ENCODE assay signal across 15 cellular contexts in genomic region chr22:49735411-49736311, GRCh38.
DNase-seq lines count a peak whose midpoint lies in the region; ATAC-seq and TF ChIP-seq lines count a peak whose summit lies in the region.
"Had no signal": no experiment of that assay in that cellular context is flagged by ENCODE, and none has a peak within 500 bp of the region (broad histone marks: within the 10 kb centered on the region; RNA-seq: fewer than 3 reads in every experiment).

No MANE protein-coding gene starts in this region.

- no peaks in the 10 kb centered on the region for H3K9me2 ChIP-seq in PC-3 (replicated peaks; ENCODE audit: low read length)

- peaks cover 0 to 8% of the 10 kb centered on the region in 2 donors for H3K36me3 Mint-ChIP-seq in activated naive CD4-positive, alpha-beta T cell treated with anti-CD3 and anti-CD28 coated beads, Interleukin-2, amount 50 U/mL, for 72 hours
- H3K36me3 Mint-ChIP-seq in endothelial cell (ENCODE audit: low read depth, unreplicated experiment), result peaks cover 5% of the 10 kb centered on the region
- H3K36me3 Mint-ChIP-seq: activated naive CD8-positive, alpha-beta T cell treated with anti-CD3 and anti-CD28 coated beads for 36 hours; CD14-positive monocyte had no signal

- BruUV-seq in PC-3 (replicated peaks; lab: Mats Ljungman, UMichigan), result no TSS peak

- peaks cover 47% of the 10 kb centered on the region for H3K27me3 ChIP-seq in PC-3 (ENCODE audit: low read length)
- H3K27me3 ChIP-seq in WERI-Rb-1 (ENCODE audit: insufficient read depth, low read depth, severe bottlenecking), result no peaks in the 10 kb centered on the region

- H3K4me3 ChIP-seq in PC-3 (ENCODE audit: low read length), result no peak overlapping the region
- H3K4me3 ChIP-seq in WERI-Rb-1 (ENCODE audit: low read depth, low read length), result no peak overlapping the region
- H3K4me3 ChIP-seq: spleen had no signal

- peaks cover 4% of the 10 kb centered on the region for H3K27me3 Mint-ChIP-seq in endothelial cell (ENCODE audit: unreplicated experiment)

- DNase-seq in activated naive CD4-positive, alpha-beta T cell treated with anti-CD3 and anti-CD28 coated beads, Interleukin-2, amount 50 U/mL, for 72 hours (ENCODE audit: low spot score in 2 of 2), result peak; percentile 20 to 49
- DNase-seq in activated naive CD4-positive, alpha-beta T cell treated with Interleukin-2 at 50 U/mL for 16 hours, result no peak
- DNase-seq in PC-3 (peak; percentile 30), endothelial cell (ENCODE audit: low spot score) (peak; percentile 54), WERI-Rb-1 (no peak), NK-92 (lab: John Stamatoyannopoulos, UW; ENCODE audit: unreplicated experiment) (no peak)
- DNase-seq: activated naive CD8-positive, alpha-beta T cell treated with anti-CD3 and anti-CD28 coated beads for 36 hours; naive B cell; NCI-H226; spleen; stimulated activated naive CD4-positive, alpha-beta T cell treated with Interleukin-2 at 50 U/mL for 16 hours had no signal

- intact Hi-C loops in PC-3 (cut with micrococcal nuclease), result no loop called here

- no peak for TF ChIP-seq CTCF in PC-3 (conservative IDR thresholded peaks at IDR 0.05; ENCODE audit: low read depth, low read length)
- TF ChIP-seq CTCF in endothelial cell (IDR thresholded peaks at IDR 0.05; ENCODE audit: unreplicated experiment), result no peak
- no peak for TF ChIP-seq CTCF in WERI-Rb-1 (IDR thresholded peaks at IDR 0.05; ENCODE audit: low read depth, low read length)

- no peaks in the 10 kb centered on the region for H3K79me2 ChIP-seq in PC-3 (ENCODE audit: low read length)

- no peak overlapping the region for H3K27ac ChIP-seq in PC-3 (ENCODE audit: low read length)
- peak overlapping the region; percentile 13 for H3K27ac ChIP-seq in temporal lobe (ENCODE audit: low read depth, low read length)
- H3K27ac ChIP-seq in WERI-Rb-1, result no peak overlapping the region
- H3K27ac ChIP-seq: spleen had no signal

- H3K36me3 ChIP-seq in PC-3 (ENCODE audit: low read depth, low read length), result no peaks in the 10 kb centered on the region
- H3K36me3 ChIP-seq in WERI-Rb-1, result no peaks in the 10 kb centered on the region
- H3K36me3 ChIP-seq: spleen had no signal

- H3F3A ChIP-seq in PC-3 (ENCODE audit: low read length, unreplicated experiment), result no peaks in the 10 kb centered on the region

- no peaks in the 10 kb centered on the region for H3K4me1 Mint-ChIP-seq in endothelial cell (ENCODE audit: unreplicated experiment)
- H3K4me1 Mint-ChIP-seq: CD14-positive monocyte had no signal

- H3K4me3 Mint-ChIP-seq in endothelial cell (ENCODE audit: unreplicated experiment), result no peak overlapping the region
- H3K4me3 Mint-ChIP-seq: activated naive CD8-positive, alpha-beta T cell treated with anti-CD3 and anti-CD28 coated beads for 36 hours; CD14-positive monocyte; naive B cell; T-helper 2 cell treated with Interferon-gamma antibody and Interleukin-4, amounts not matched to agents 5 μg/mL and 100 μg/mL, for 36 hours had no signal

- no peaks in the 10 kb centered on the region for H4K20me1 ChIP-seq in PC-3 (ENCODE audit: low read length)

- H3K4me2 ChIP-seq in PC-3 (ENCODE audit: low read length), result no peak overlapping the region

- H3K9me3 Mint-ChIP-seq in activated naive CD4-positive, alpha-beta T cell treated with anti-CD3 and anti-CD28 coated beads, Interleukin-2, amount 50 U/mL, for 72 hours, result peaks cover 0 to 7% of the 10 kb centered on the region in 2 donors
- peaks cover 15% of the 10 kb centered on the region for H3K9me3 Mint-ChIP-seq in endothelial cell (ENCODE audit: unreplicated experiment)

- CTCF ChIA-PET in PC-3 (lab: Charles Lee), result no interaction called here

- H3K27ac Mint-ChIP-seq in activated naive CD4-positive, alpha-beta T cell treated with anti-CD3 and anti-CD28 coated beads, Interleukin-2, amount 50 U/mL, for 72 hours, result no peak overlapping the region
- no peak overlapping the region for H3K27ac Mint-ChIP-seq in endothelial cell (ENCODE audit: unreplicated experiment)
- H3K27ac Mint-ChIP-seq: activated naive CD8-positive, alpha-beta T cell treated with anti-CD3 and anti-CD28 coated beads for 36 hours; naive B cell; T-helper 2 cell treated with Interferon-gamma antibody and Interleukin-4, amounts not matched to agents 5 μg/mL and 100 μg/mL, for 36 hours had no signal

- H3K9me3 ChIP-seq in PC-3 (ENCODE audit: low read length) (no peaks in the 10 kb centered on the region), WERI-Rb-1 (ENCODE audit: severe bottlenecking) (peaks cover 8% of the 10 kb centered on the region)

- ATAC-seq in activated naive CD4-positive, alpha-beta T cell treated with anti-CD3 and anti-CD28 coated beads, Interleukin-2, amount 50 U/mL, for 72 hours, result no peak
- ATAC-seq in PC-3 (no peak), HG02642 (IDR thresholded peaks at IDR 0.05; ENCODE audit: poor library complexity, unreplicated experiment) (no peak)

- H3K4me1 ChIP-seq in PC-3 (ENCODE audit: insufficient read depth, low read length), result no peaks in the 10 kb centered on the region
- H3K4me1 ChIP-seq: spleen had no signal

- H2AFZ ChIP-seq in PC-3 (ENCODE audit: low read length), result no peak overlapping the region

- no peak overlapping the region for H3K9ac ChIP-seq in PC-3 (ENCODE audit: low read length)

- POLR2A ChIA-PET in PC-3 (lab: Charles Lee; ENCODE audit: unreplicated experiment), result no interaction called here

Comparison
In these comparisons a context has a peak if more than half of its experiments do, and no peak if none do; other contexts are left out.
1. DNase-seq: peak in activated naive CD4-positive, alpha-beta T cell treated with anti-CD3 and anti-CD28 coated beads, Interleukin-2, amount 50 U/mL, for 72 hours (2 of 2), PC-3 (single experiment) and endothelial cell (single experiment); none in activated naive CD4-positive, alpha-beta T cell treated with Interleukin-2 at 50 U/mL for 16 hours (single experiment), WERI-Rb-1 (single experiment) and NK-92 (single experiment).